In the genomic region with DNA sequence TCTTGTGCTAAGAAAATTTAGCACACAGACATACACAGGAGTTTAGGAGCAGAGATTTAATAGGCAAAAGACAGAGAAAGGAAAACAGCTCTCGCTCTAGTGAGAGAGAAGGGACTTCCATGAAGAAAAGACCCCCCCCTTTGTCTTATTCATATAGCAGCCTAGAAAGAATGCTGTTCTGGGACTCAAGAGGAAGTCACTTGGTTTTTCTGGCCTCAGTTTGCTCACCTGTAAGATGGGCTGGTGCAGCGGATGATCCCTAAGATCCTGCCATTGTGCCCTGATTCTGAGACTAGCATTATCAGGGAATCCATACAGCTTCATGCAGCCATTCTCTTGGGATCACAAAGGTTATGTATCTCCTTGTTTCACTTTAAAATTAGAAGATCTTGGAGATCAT, we compare ENCODE assay signal across 20 cellular contexts. TPM values are rescaled to one million over a fixed set of nuclear protein-coding genes. Genes with fewer than 3 reads are reported as not detected.
"Had no signal": no experiment of that assay in that cellular context is flagged by ENCODE, and none has a peak within 500 bp of the region (broad histone marks: within the 10 kb centered on the region; RNA-seq: fewer than 3 reads in every experiment).

No MANE protein-coding gene starts in this region.

- H3K4me3 ChIP-seq: PC-9, SK-N-MC had no signal

- H3K4me2 ChIP-seq: PC-9 had no signal

- H3K9me3 Mint-ChIP-seq: activated naive CD8-positive, alpha-beta T cell treated with anti-CD3 and anti-CD28 coated beads, Interleukin-2, amount 10 ng/mL, durations not matched to agents 7 days and 5 days; T-cell had no signal

- H2AFZ ChIP-seq: PC-9 had no signal

- H3K36me3 ChIP-seq: WERI-Rb-1 had no signal

- FAIRE-seq: bronchial epithelial cell had no signal

- H3K27ac ChIP-seq: PC-9, SK-N-MC, WERI-Rb-1 had no signal

- ATAC-seq: activated CD8-positive, alpha-beta T cell treated with anti-CD3 and anti-CD28 coated beads, Interleukin-2, amount 10 ng/mL, durations not matched to agents 7 days and 5 days; T-cell had no signal

- H3K27ac Mint-ChIP-seq: activated CD8-positive, alpha-beta T cell treated with anti-CD3 and anti-CD28 coated beads, Interleukin-2, amount 10 ng/mL, durations not matched to agents 7 days and 5 days; activated naive CD8-positive, alpha-beta T cell treated with anti-CD3 and anti-CD28 coated beads, Interleukin-2, amount 10 ng/mL, durations not matched to agents 7 days and 5 days; T-cell had no signal

- DNase-seq: activated CD4-positive, alpha-beta T cell treated with anti-CD3 and anti-CD28 coated beads for 4 hours; activated CD8-positive, alpha-beta memory T cell treated with anti-CD3 and anti-CD28 coated beads, Interleukin-2, amount 50 U/mL, for 48 hours; activated CD8-positive, alpha-beta T cell treated with anti-CD3 and anti-CD28 coated beads, Interleukin-2, amount 10 ng/mL, durations not matched to agents 7 days and 5 days; activated naive CD4-positive, alpha-beta T cell treated with anti-CD3 and anti-CD28 coated beads, Interleukin-2, amount 50 U/mL, for 16 hours; activated naive CD8-positive, alpha-beta T cell treated with anti-CD3 and anti-CD28 coated beads, Interleukin-2, amount 10 ng/mL, durations not matched to agents 7 days and 5 days; activated T-cell treated with anti-CD3 and anti-CD28 coated beads, Interleukin-2, amount 50 U/mL, for 1 hour; central memory CD4-positive, alpha-beta T cell; NCI-H1092 treated with DMSO at 0.1 percent for 48 hours; NCI-H1417 treated with DMSO at 0.1 percent for 48 hours; NCI-H1694 treated with DMSO at 0.1 percent for 48 hours; NCI-H2081; NCI-H524; WERI-Rb-1 had no signal

- H3K4me3 Mint-ChIP-seq: activated CD8-positive, alpha-beta T cell treated with anti-CD3 and anti-CD28 coated beads, Interleukin-2, amount 10 ng/mL, durations not matched to agents 7 days and 5 days; activated naive CD8-positive, alpha-beta T cell treated with anti-CD3 and anti-CD28 coated beads, Interleukin-2, amount 10 ng/mL, durations not matched to agents 7 days and 5 days; T-cell had no signal

- H3K36me3 Mint-ChIP-seq: activated naive CD8-positive, alpha-beta T cell treated with anti-CD3 and anti-CD28 coated beads, Interleukin-2, amount 10 ng/mL, durations not matched to agents 7 days and 5 days; T-cell had no signal

RNA-seq across cellular contexts. Expression of gene LYZL2, which starts 42.7 kb away (rescaled TPM):
- total RNA-seq: activated CD8-positive, alpha-beta T cell treated with anti-CD3 and anti-CD28 coated beads, Interleukin-2, amount 10 ng/mL, durations not matched to agents 7 days and 5 days; activated naive CD8-positive, alpha-beta T cell treated with anti-CD3 and anti-CD28 coated beads, Interleukin-2, amount 10 ng/mL, durations not matched to agents 7 days and 5 days; aorta; bronchial epithelial cell; chondrocyte; PC-9; T-cell; T-helper 2 cell treated with Interferon-gamma antibody and Interleukin-4, amounts not matched to agents 100 ng/mL and 5 ng/mL, for 36 hours had no signal
- polyA plus RNA-seq: aorta had no signal
